2 cellular contexts compared by ENCODE assay signal in the genomic region with DNA sequence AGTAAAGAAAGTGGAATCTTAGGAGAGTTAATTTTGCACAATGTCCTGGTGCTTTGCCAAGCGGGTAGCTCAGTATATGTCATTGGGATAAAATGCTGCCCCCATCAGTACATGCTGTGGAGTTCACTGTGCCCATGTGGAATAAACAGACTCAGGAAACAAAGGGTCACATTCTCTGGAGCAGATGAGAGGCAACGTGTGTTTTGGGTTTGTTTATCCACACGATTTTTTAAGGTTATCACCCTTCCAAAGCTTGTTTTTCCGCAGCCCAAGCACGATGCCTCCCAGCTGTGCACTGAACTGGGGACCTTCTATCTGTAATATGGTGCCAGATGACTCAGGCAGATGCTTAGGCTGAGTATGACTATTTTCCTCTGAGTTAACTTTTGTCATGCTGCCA.
TF ChIP-seq lines count a peak whose summit lies in the region.

No MANE protein-coding gene starts in this region.

TF ChIP-seq in GM23338, 12 proteins besides CTCF, POLR2A, EP300 and RAD21:
- TF ChIP-seq STAT1 (IDR thresholded peaks at IDR 0.05; ENCODE audit: unreplicated experiment) (no peak), JUNB (IDR thresholded peaks at IDR 0.05; ENCODE audit: unreplicated experiment) (no peak), EZH2phosphoT487 (IDR thresholded peaks at IDR 0.05; ENCODE audit: unreplicated experiment) (no peak), ZNF114 (CRISPR knock-in tag; IDR thresholded peaks at IDR 0.05) (no peak), POLR2AphosphoS5 (IDR thresholded peaks at IDR 0.05; ENCODE audit: low read depth) (no peak), CREB1 (CRISPR knock-in tag; IDR thresholded peaks at IDR 0.05; ENCODE audit: low read depth) (no peak), ZNF331 (CRISPR knock-in tag; IDR thresholded peaks at IDR 0.05; ENCODE audit: low read depth) (no peak)
- TF ChIP-seq, protein P1, sequence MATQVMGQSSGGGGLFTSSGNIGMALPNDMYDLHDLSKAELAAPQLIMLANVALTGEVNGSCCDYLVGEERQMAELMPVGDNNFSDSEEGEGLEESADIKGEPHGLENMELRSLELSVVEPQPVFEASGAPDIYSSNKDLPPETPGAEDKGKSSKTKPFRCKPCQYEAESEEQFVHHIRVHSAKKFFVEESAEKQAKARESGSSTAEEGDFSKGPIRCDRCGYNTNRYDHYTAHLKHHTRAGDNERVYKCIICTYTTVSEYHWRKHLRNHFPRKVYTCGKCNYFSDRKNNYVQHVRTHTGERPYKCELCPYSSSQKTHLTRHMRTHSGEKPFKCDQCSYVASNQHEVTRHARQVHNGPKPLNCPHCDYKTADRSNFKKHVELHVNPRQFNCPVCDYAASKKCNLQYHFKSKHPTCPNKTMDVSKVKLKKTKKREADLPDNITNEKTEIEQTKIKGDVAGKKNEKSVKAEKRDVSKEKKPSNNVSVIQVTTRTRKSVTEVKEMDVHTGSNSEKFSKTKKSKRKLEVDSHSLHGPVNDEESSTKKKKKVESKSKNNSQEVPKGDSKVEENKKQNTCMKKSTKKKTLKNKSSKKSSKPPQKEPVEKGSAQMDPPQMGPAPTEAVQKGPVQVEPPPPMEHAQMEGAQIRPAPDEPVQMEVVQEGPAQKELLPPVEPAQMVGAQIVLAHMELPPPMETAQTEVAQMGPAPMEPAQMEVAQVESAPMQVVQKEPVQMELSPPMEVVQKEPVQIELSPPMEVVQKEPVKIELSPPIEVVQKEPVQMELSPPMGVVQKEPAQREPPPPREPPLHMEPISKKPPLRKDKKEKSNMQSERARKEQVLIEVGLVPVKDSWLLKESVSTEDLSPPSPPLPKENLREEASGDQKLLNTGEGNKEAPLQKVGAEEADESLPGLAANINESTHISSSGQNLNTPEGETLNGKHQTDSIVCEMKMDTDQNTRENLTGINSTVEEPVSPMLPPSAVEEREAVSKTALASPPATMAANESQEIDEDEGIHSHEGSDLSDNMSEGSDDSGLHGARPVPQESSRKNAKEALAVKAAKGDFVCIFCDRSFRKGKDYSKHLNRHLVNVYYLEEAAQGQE (IDR thresholded peaks at IDR 0.05; ENCODE audit: unreplicated experiment): no peak
- TF ChIP-seq, protein P2, sequence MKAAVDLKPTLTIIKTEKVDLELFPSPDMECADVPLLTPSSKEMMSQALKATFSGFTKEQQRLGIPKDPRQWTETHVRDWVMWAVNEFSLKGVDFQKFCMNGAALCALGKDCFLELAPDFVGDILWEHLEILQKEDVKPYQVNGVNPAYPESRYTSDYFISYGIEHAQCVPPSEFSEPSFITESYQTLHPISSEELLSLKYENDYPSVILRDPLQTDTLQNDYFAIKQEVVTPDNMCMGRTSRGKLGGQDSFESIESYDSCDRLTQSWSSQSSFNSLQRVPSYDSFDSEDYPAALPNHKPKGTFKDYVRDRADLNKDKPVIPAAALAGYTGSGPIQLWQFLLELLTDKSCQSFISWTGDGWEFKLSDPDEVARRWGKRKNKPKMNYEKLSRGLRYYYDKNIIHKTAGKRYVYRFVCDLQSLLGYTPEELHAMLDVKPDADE (IDR thresholded peaks at IDR 0.05): no peak
- TF ChIP-seq, protein P3, sequence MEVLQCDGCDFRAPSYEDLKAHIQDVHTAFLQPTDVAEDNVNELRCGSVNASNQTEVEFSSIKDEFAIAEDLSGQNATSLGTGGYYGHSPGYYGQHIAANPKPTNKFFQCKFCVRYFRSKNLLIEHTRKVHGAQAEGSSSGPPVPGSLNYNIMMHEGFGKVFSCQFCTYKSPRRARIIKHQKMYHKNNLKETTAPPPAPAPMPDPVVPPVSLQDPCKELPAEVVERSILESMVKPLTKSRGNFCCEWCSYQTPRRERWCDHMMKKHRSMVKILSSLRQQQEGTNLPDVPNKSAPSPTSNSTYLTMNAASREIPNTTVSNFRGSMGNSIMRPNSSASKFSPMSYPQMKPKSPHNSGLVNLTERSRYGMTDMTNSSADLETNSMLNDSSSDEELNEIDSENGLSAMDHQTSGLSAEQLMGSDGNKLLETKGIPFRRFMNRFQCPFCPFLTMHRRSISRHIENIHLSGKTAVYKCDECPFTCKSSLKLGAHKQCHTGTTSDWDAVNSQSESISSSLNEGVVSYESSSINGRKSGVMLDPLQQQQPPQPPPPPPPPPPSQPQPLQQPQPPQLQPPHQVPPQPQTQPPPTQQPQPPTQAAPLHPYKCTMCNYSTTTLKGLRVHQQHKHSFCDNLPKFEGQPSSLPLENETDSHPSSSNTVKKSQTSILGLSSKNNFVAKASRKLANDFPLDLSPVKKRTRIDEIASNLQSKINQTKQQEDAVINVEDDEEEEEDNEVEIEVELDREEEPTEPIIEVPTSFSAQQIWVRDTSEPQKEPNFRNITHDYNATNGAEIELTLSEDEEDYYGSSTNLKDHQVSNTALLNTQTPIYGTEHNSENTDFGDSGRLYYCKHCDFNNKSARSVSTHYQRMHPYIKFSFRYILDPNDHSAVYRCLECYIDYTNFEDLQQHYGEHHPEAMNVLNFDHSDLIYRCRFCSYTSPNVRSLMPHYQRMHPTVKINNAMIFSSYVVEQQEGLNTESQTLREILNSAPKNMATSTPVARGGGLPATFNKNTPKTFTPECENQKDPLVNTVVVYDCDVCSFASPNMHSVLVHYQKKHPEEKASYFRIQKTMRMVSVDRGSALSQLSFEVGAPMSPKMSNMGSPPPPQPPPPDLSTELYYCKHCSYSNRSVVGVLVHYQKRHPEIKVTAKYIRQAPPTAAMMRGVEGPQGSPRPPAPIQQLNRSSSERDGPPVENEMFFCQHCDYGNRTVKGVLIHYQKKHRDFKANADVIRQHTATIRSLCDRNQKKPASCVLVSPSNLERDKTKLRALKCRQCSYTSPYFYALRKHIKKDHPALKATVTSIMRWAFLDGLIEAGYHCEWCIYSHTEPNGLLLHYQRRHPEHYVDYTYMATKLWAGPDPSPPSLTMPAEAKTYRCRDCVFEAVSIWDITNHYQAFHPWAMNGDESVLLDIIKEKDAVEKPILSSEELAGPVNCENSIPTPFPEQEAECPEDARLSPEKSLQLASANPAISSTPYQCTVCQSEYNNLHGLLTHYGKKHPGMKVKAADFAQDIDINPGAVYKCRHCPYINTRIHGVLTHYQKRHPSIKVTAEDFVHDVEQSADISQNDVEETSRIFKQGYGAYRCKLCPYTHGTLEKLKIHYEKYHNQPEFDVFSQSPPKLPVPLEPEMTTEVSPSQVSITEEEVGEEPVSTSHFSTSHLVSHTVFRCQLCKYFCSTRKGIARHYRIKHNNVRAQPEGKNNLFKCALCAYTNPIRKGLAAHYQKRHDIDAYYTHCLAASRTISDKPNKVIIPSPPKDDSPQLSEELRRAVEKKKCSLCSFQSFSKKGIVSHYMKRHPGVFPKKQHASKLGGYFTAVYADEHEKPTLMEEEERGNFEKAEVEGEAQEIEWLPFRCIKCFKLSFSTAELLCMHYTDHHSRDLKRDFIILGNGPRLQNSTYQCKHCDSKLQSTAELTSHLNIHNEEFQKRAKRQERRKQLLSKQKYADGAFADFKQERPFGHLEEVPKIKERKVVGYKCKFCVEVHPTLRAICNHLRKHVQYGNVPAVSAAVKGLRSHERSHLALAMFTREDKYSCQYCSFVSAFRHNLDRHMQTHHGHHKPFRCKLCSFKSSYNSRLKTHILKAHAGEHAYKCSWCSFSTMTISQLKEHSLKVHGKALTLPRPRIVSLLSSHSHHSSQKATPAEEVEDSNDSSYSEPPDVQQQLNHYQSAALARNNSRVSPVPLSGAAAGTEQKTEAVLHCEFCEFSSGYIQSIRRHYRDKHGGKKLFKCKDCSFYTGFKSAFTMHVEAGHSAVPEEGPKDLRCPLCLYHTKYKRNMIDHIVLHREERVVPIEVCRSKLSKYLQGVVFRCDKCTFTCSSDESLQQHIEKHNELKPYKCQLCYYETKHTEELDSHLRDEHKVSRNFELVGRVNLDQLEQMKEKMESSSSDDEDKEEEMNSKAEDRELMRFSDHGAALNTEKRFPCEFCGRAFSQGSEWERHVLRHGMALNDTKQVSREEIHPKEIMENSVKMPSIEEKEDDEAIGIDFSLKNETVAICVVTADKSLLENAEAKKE (CRISPR knock-in tag; IDR thresholded peaks at IDR 0.05): no peak

TF ChIP-seq in SK-N-SH, 30 proteins besides CTCF, POLR2A, EP300 and RAD21:
- TF ChIP-seq FOXM1 (IDR thresholded peaks at IDR 0.05; ENCODE audit: low read depth) (no peak), EZH2phosphoT487 (IDR thresholded peaks at IDR 0.05; ENCODE audit: borderline replicate concordance, low read depth) (no peak), MEF2A (IDR thresholded peaks at IDR 0.05; ENCODE audit: borderline replicate concordance, low read depth) (no peak), TEAD4 (IDR thresholded peaks at IDR 0.05; ENCODE audit: borderline replicate concordance, insufficient read depth) (no peak), YY1 (IDR thresholded peaks at IDR 0.05; ENCODE audit: low read depth) (no peak), NFIC (IDR thresholded peaks at IDR 0.05; ENCODE audit: borderline replicate concordance) (no peak), GATA2 (CRISPR knock-in tag; IDR thresholded peaks at IDR 0.05) (no peak), SMC3 (IDR thresholded peaks at IDR 0.05; ENCODE audit: low read depth, low read length) (no peak), SIN3A (IDR thresholded peaks at IDR 0.05; ENCODE audit: borderline replicate concordance, low read depth, low read length) (no peak), RXRA (IDR thresholded peaks at IDR 0.05; ENCODE audit: borderline replicate concordance, low read depth) (no peak), FOXJ3 (CRISPR knock-in tag; IDR thresholded peaks at IDR 0.05) (no peak), NRF1 (IDR thresholded peaks at IDR 0.05; ENCODE audit: low read depth, low read length) (no peak), GABPA (IDR thresholded peaks at IDR 0.05; ENCODE audit: low read depth) (no peak), ELF1 (IDR thresholded peaks at IDR 0.05) (no peak)
- TF ChIP-seq, protein P4, sequence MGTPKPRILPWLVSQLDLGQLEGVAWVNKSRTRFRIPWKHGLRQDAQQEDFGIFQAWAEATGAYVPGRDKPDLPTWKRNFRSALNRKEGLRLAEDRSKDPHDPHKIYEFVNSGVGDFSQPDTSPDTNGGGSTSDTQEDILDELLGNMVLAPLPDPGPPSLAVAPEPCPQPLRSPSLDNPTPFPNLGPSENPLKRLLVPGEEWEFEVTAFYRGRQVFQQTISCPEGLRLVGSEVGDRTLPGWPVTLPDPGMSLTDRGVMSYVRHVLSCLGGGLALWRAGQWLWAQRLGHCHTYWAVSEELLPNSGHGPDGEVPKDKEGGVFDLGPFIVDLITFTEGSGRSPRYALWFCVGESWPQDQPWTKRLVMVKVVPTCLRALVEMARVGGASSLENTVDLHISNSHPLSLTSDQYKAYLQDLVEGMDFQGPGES (IDR thresholded peaks at IDR 0.05; ENCODE audit: low read depth, low read length): no peak
- TF ChIP-seq, protein P5, sequence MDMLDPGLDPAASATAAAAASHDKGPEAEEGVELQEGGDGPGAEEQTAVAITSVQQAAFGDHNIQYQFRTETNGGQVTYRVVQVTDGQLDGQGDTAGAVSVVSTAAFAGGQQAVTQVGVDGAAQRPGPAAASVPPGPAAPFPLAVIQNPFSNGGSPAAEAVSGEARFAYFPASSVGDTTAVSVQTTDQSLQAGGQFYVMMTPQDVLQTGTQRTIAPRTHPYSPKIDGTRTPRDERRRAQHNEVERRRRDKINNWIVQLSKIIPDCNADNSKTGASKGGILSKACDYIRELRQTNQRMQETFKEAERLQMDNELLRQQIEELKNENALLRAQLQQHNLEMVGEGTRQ (IDR thresholded peaks at IDR 0.05; ENCODE audit: borderline replicate concordance, low read depth, low read length): no peak
TF ChIP-seq in SK-N-SH: peak in this region for 0.
